22 cellular contexts compared by ENCODE assay signal in the genomic region with DNA sequence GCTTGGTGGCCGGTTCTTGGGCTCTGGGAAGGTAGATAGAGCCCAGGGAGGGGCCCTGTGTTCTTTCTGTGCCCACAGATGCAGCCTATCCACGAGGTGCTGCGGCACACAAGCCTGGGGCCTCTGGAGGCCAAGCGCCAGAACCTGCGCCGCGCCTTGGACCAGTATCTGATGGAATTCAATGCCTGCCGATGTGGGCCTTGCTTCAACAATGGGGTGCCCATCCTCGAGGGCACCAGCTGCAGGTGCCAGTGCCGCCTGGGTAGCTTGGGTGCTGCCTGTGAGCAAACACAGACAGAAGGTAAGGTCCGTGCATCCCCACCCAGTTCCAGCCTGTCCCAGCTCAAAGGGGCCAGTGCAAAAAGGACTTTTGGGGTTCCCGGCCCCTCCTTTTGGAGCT. TPM values are rescaled to one million over a fixed set of nuclear protein-coding genes. Genes with fewer than 3 reads are reported as not detected.
A peak's percentile ranks its signal among the peaks of the same experiment; 100 is the strongest.
DNase-seq lines count a peak whose midpoint lies in the region; ATAC-seq and TF ChIP-seq lines count a peak whose summit lies in the region.
"Had no signal": no experiment of that assay in that cellular context is flagged by ENCODE, and none has a peak within 500 bp of the region (broad histone marks: within the 10 kb centered on the region; RNA-seq: fewer than 3 reads in every experiment).

No MANE protein-coding gene starts in this region.

- H3K4me1 ChIP-seq in right lobe of liver: peaks cover 4 to 70% (median 35%) of the 10 kb centered on the region in 4 donors
- peaks cover 9% of the 10 kb centered on the region for H3K4me1 ChIP-seq in smooth muscle cell (ENCODE audit: low read depth)

- H3K4me3 ChIP-seq in right lobe of liver (no peak overlapping the region), smooth muscle cell (no peak overlapping the region)
- H3K4me3 ChIP-seq: GM23248 had no signal

- TF ChIP-seq CTCF in right lobe of liver (IDR thresholded peaks at IDR 0.05): no peak
- no peak for TF ChIP-seq CTCF in smooth muscle cell (IDR thresholded peaks at IDR 0.05; ENCODE audit: borderline replicate concordance, insufficient read depth, poor library complexity, severe bottlenecking)

- no peaks in the 10 kb centered on the region for H3K79me2 ChIP-seq in smooth muscle cell (ENCODE audit: low read depth)

- H3F3A ChIP-seq in smooth muscle cell (ENCODE audit: low read depth): no peaks in the 10 kb centered on the region

- no peak for TF ChIP-seq POLR2A in right lobe of liver (IDR thresholded peaks at IDR 0.05)

- peak overlapping the region; percentile 48 for H3K4me2 ChIP-seq in smooth muscle cell

- intact Hi-C loops in right lobe of liver (cut with DNase I): loop anchor here in 1 of 2 donors (5.0 kb wide), 1 partner anchor 55 kb away; a partner anchor contains a TSS

- H3K9ac ChIP-seq in smooth muscle cell (ENCODE audit: low read depth): no peak overlapping the region
- H3K9ac ChIP-seq: GM23248 had no signal

- DNase-seq in islet precursor cell (peak; percentile 29), right lobe of liver (no peak), smooth muscle cell (lab: John Stamatoyannopoulos, UW; ENCODE audit: unreplicated experiment) (no peak), NCI-H1105 (lab: John Stamatoyannopoulos, UW) (no peak)
- DNase-seq in stimulated activated CD4-positive, alpha-beta T cell treated with anti-CD3 and anti-CD28 coated beads, Interleukin-1b, Interleukin-23, amount 100 ng/mL, for 48 hours: no peak
- DNase-seq: C1 segment of cervical spinal cord; Calu3; CD4-positive, alpha-beta memory T cell; COR-L47; DMS53; DMS79 treated with DMSO at 0.1 percent for 48 hours; GF-D8; GM23248; H7; HCEC 1CT had no signal

- H3K27ac ChIP-seq in right lobe of liver (peak overlapping the region; percentile 81 to 97 (median 83)), smooth muscle cell (ENCODE audit: low read depth) (peak overlapping the region; percentile 93)
- H3K27ac ChIP-seq: GM23248 had no signal

- H3K9me3 ChIP-seq in right lobe of liver (peaks cover 0 to 2% (median 0%) of the 10 kb centered on the region in 4 donors), smooth muscle cell (replicated peaks; ENCODE audit: low read depth) (no peaks in the 10 kb centered on the region)

- ATAC-seq in right lobe of liver: no peak
- no peak for ATAC-seq in GM21737 (IDR thresholded peaks at IDR 0.05; ENCODE audit: unreplicated experiment)

- H2AFZ ChIP-seq in smooth muscle cell (ENCODE audit: low read depth): no peak overlapping the region
- H2AFZ ChIP-seq: GM23248 had no signal

- WGBS in right lobe of liver (ENCODE audit: insufficient coverage, low coverage, low lambda C conversion rate, missing lambda C conversion rate): no CpG with 5 or more reads among the region's 12 CpGs
- WGBS in smooth muscle cell (ENCODE audit: low lambda C conversion rate): 96% methylated on average over 12 of the region's 12 CpGs

- H4K20me1 ChIP-seq in smooth muscle cell (ENCODE audit: low read depth): no peaks in the 10 kb centered on the region

- H3K36me3 ChIP-seq in right lobe of liver (no peaks in the 10 kb centered on the region), smooth muscle cell (ENCODE audit: low read depth) (no peaks in the 10 kb centered on the region)

- H3K27me3 ChIP-seq in right lobe of liver: no peaks in the 10 kb centered on the region
- no peaks in the 10 kb centered on the region for H3K27me3 ChIP-seq in smooth muscle cell (ENCODE audit: low read depth)

RNA-seq across cellular contexts. Expression of a gene that starts 53.5 kb away (rescaled TPM):
- 100 to 1,000 TPM; 289 to 573 (median 400) TPM for total RNA-seq in right lobe of liver
- 0.09 TPM in 1 of 2 replicates, not detected in the other for total RNA-seq in smooth muscle cell
- polyA plus RNA-seq in smooth muscle cell: not detected in 2 replicates
- total RNA-seq: A172; Calu3; CD4-positive, alpha-beta memory T cell; Daoy; G401; GM23248; H1; H7 had no signal
- polyA plus RNA-seq: BJ; CD4-positive, alpha-beta memory T cell; GM23248; H1 had no signal

RNA-seq across cellular contexts. Expression of a gene that starts 57.7 kb away (rescaled TPM):
- total RNA-seq in right lobe of liver: 100 to 1,000 TPM; 177 to 432 (median 299) TPM
- total RNA-seq in smooth muscle cell: not detected in 2 replicates
- polyA plus RNA-seq in smooth muscle cell: not detected in 2 replicates
- total RNA-seq: A172; A673; Calu3; CD4-positive, alpha-beta memory T cell; Daoy; G401; GM23248; H1; H7 had no signal
- polyA plus RNA-seq: BJ; CD4-positive, alpha-beta memory T cell; GM23248; H1 had no signal

Comparison
In these comparisons a context has a peak if more than half of its experiments do, and no peak if none do; other contexts are left out.
1. RNA of a gene that starts 53.5 kb away (total RNA-seq): 289 to 573 TPM in right lobe of liver; 0.09 TPM in smooth muscle cell; every median in the first group is over 100 times any median in the second.
2. RNA of a gene that starts 57.7 kb away (total RNA-seq): 177 to 432 TPM in right lobe of liver; not detected in smooth muscle cell; every median in the first group is over 100 times any median in the second.